In genomic region chr19:17554968-17555479, GRCh38 we compare ENCODE assay signal across 8 cellular contexts. TPM values are rescaled to one million over a fixed set of nuclear protein-coding genes. Genes with fewer than 3 reads are reported as not detected.
DNase-seq lines count a peak whose midpoint lies in the region; ATAC-seq and TF ChIP-seq lines count a peak whose summit lies in the region.

No MANE protein-coding gene starts in this region.

- peaks cover 3 to 4% of the 10 kb centered on the region in 2 donors for H3K36me3 Mint-ChIP-seq in activated T-cell treated with anti-CD3 and anti-CD28 coated beads, Interleukin-2, amount 50 U/mL, for 72 hours (ENCODE audit: insufficient read depth in 2 of 2)
- H3K36me3 Mint-ChIP-seq in activated naive CD8-positive, alpha-beta T cell treated with anti-CD3 and anti-CD28 coated beads for 36 hours = peaks cover 17% of the 10 kb centered on the region

- no peaks in the 10 kb centered on the region for H3K9me3 Mint-ChIP-seq in activated T-cell treated with anti-CD3 and anti-CD28 coated beads, Interleukin-2, amount 50 U/mL, for 72 hours
- no peaks in the 10 kb centered on the region for H3K9me3 Mint-ChIP-seq in activated naive CD8-positive, alpha-beta T cell treated with anti-CD3 and anti-CD28 coated beads for 36 hours

- WGBS in right lobe of liver (ENCODE audit: insufficient coverage, low coverage, low lambda C conversion rate, missing lambda C conversion rate) = 31% methylated on average over 7 of the region's 19 CpGs
- WGBS in transverse colon (ENCODE audit: low coverage in 1 of 2), 2 donors = 9 to 29% methylated on average over 6 to 19 of the region's 19 CpGs

- no peaks in the 10 kb centered on the region for H3K27me3 Mint-ChIP-seq in activated T-cell treated with anti-CD3 and anti-CD28 coated beads, Interleukin-2, amount 50 U/mL, for 72 hours (ENCODE audit: low read depth)
- no peaks in the 10 kb centered on the region for H3K27me3 Mint-ChIP-seq in activated naive CD8-positive, alpha-beta T cell treated with anti-CD3 and anti-CD28 coated beads for 36 hours

- H3K4me3 ChIP-seq in right lobe of liver (peak overlapping the region; percentile 79 to 91 (median 88)), transverse colon (peak overlapping the region in 3 of 4 donors; percentile 68 to 94 (median 79))

- H3K36me3 ChIP-seq in right lobe of liver (peaks cover 0 to 4% (median 0%) of the 10 kb centered on the region in 4 donors), transverse colon (peaks cover 0 to 6% (median 0%) of the 10 kb centered on the region in 4 donors)

- H3K27me3 ChIP-seq in right lobe of liver (no peaks in the 10 kb centered on the region), transverse colon (no peaks in the 10 kb centered on the region)

- peak; percentile 3 to 10 for ATAC-seq in activated T-cell treated with anti-CD3 and anti-CD28 coated beads, Interleukin-2, amount 50 U/mL, for 72 hours (replicated peaks in 1 of 2)
- no peak for ATAC-seq in right lobe of liver
- ATAC-seq in HG02884 (IDR thresholded peaks at IDR 0.05; ENCODE audit: unreplicated experiment) = no peak
- ATAC-seq in GM21576 (IDR thresholded peaks at IDR 0.05; ENCODE audit: unreplicated experiment) = no peak

- intact Hi-C loops in right lobe of liver (cut with DNase I) = no loop called here
- intact Hi-C loops in transverse colon (cut with DNase I; ENCODE audit: low total_unique reads) = no loop called here

- H3K27ac Mint-ChIP-seq in activated T-cell treated with anti-CD3 and anti-CD28 coated beads, Interleukin-2, amount 50 U/mL, for 72 hours = peak overlapping the region; percentile 38
- peak overlapping the region; percentile 77 for H3K27ac Mint-ChIP-seq in activated naive CD8-positive, alpha-beta T cell treated with anti-CD3 and anti-CD28 coated beads for 36 hours

- H3K9me3 ChIP-seq in right lobe of liver (no peaks in the 10 kb centered on the region), transverse colon (no peaks in the 10 kb centered on the region)

- peaks cover 17% of the 10 kb centered on the region for H3K4me1 Mint-ChIP-seq in activated T-cell treated with anti-CD3 and anti-CD28 coated beads, Interleukin-2, amount 50 U/mL, for 72 hours (ENCODE audit: low read depth)
- H3K4me1 Mint-ChIP-seq in activated naive CD8-positive, alpha-beta T cell treated with anti-CD3 and anti-CD28 coated beads for 36 hours = peaks cover 7% of the 10 kb centered on the region

- H3K4me3 Mint-ChIP-seq in activated T-cell treated with anti-CD3 and anti-CD28 coated beads, Interleukin-2, amount 50 U/mL, for 72 hours = peak overlapping the region; percentile 86 to 88
- H3K4me3 Mint-ChIP-seq in activated naive CD8-positive, alpha-beta T cell treated with anti-CD3 and anti-CD28 coated beads for 36 hours = peak overlapping the region; percentile 80

- no peak for TF ChIP-seq EP300 in transverse colon (IDR thresholded peaks at IDR 0.05; ENCODE audit: low read depth)

- DNase-seq in activated T-cell treated with anti-CD3 and anti-CD28 coated beads, Interleukin-2, amount 50 U/mL, for 72 hours = no peak
- DNase-seq in activated T-cell treated with anti-CD3 and anti-CD28 coated beads, Interleukin-2, amount 50 U/mL, for 48 hours = no peak
- no peak for DNase-seq in activated naive CD8-positive, alpha-beta T cell treated with anti-CD3 and anti-CD28 coated beads for 36 hours
- no peak for DNase-seq in right lobe of liver
- DNase-seq in transverse colon = no peak
- DNase-seq in NOMO-1 treated with DMSO at 0.1 percent for 48 hours (lab: John Stamatoyannopoulos, UW; ENCODE audit: unreplicated experiment) = no peak

- TF ChIP-seq CTCF in right lobe of liver (IDR thresholded peaks at IDR 0.05) = no peak
- peak in 1 of 5 experiments; percentile 13 for TF ChIP-seq CTCF in transverse colon (IDR thresholded peaks at IDR 0.05)

- in situ Hi-C loops in transverse colon (cut with MboI; ENCODE audit: low pct_ligation_motif_present in 1 of 4, low pct_unique_long_range_greater_than_20kb in 1 of 4, low sequenced_read_pairs in 3 of 4) = no loop called here

- peak overlapping the region in 1 of 3 donors; percentile 72 for H3K27ac ChIP-seq in right lobe of liver
- peak overlapping the region; percentile 86 to 94 (median 88) for H3K27ac ChIP-seq in transverse colon

- no peak for TF ChIP-seq POLR2A in right lobe of liver (IDR thresholded peaks at IDR 0.05)
- TF ChIP-seq POLR2A in transverse colon (IDR thresholded peaks at IDR 0.05) = no peak

- peaks cover 0 to 5% (median 2%) of the 10 kb centered on the region in 4 donors for H3K4me1 ChIP-seq in right lobe of liver
- H3K4me1 ChIP-seq in transverse colon = peaks cover 8 to 27% (median 12%) of the 10 kb centered on the region in 4 donors

RNA-seq across cellular contexts. Expression of gene COLGALT1, which starts 0.4 kb away (rescaled TPM):
- total RNA-seq in activated T-cell treated with anti-CD3 and anti-CD28 coated beads, Interleukin-2, amount 50 U/mL, for 72 hours = 10 to 100 TPM; 38.3 to 46.3 TPM
- total RNA-seq in activated naive CD8-positive, alpha-beta T cell treated with anti-CD3 and anti-CD28 coated beads for 36 hours = 10 to 100 TPM; 78.9 to 80.1 TPM
- total RNA-seq in right lobe of liver (10 to 100 TPM; 23.2 to 36.8 (median 31.1) TPM), transverse colon (10 to 100 TPM; 38.6 to 78.6 (median 54.7) TPM)

RNA-seq across cellular contexts. Expression of gene PGLS, which starts 43.6 kb away (rescaled TPM):
- 10 to 100 TPM; 56.5 to 63.6 TPM for total RNA-seq in activated T-cell treated with anti-CD3 and anti-CD28 coated beads, Interleukin-2, amount 50 U/mL, for 72 hours
- 10 to 100 TPM; 55.0 to 58.4 TPM for total RNA-seq in activated naive CD8-positive, alpha-beta T cell treated with anti-CD3 and anti-CD28 coated beads for 36 hours
- 10 to 100 TPM; 31.7 to 60.0 (median 38.8) TPM for total RNA-seq in right lobe of liver
- total RNA-seq in transverse colon = 100 to 1,000 TPM in 3 of 4 donors, 10 to 100 TPM in 1; 90.4 to 146 (median 117) TPM

Comparison
In these comparisons a context has a peak if more than half of its experiments do, and no peak if none do; other contexts are left out.
1. ATAC-seq: peak in activated T-cell treated with anti-CD3 and anti-CD28 coated beads, Interleukin-2, amount 50 U/mL, for 72 hours (2 of 2); none in right lobe of liver (0 of 4), HG02884 (single experiment) and GM21576 (single experiment).